8 cellular contexts compared by ENCODE assay signal in genomic region chr17:37359682-37360188, GRCh38. TPM values are rescaled to one million over a fixed set of nuclear protein-coding genes. Genes with fewer than 3 reads are reported as not detected.
DNase-seq lines count a peak whose midpoint lies in the region; ATAC-seq and TF ChIP-seq lines count a peak whose summit lies in the region.

No MANE protein-coding gene starts in this region.

- H3K27ac ChIP-seq in Karpas-422 (ENCODE audit: low read length) (peak overlapping the region; percentile 56), mucosa of rectum (ENCODE audit: low read depth in 2 of 2, low read length in 2 of 2) (peak overlapping the region; percentile 77 to 78)

- H3K27me3 ChIP-seq in Karpas-422 (ENCODE audit: low read length) (no peaks in the 10 kb centered on the region), mucosa of rectum (ENCODE audit: control insufficient read depth in 2 of 2, insufficient read depth in 2 of 2, low read length in 2 of 2) (no peaks in the 10 kb centered on the region)

- TF ChIP-seq CTCF in AG10803 (conservative IDR thresholded peaks at IDR 0.05; ENCODE audit: low read length) (no peak), choroid plexus epithelial cell (conservative IDR thresholded peaks at IDR 0.05; ENCODE audit: low read depth, low read length) (no peak)

- H4K20me1 ChIP-seq in Karpas-422 (ENCODE audit: insufficient read depth, low read depth, low read length) = peaks cover 4% of the 10 kb centered on the region; the same call in 1 of the 2 replicates

- H3K4me2 ChIP-seq in Karpas-422 (ENCODE audit: low read depth, low read length, poor library complexity, severe bottlenecking) = peak overlapping the region; percentile 63

- H2AFZ ChIP-seq in Karpas-422 (ENCODE audit: low read length) = 0 out of 2 replicates have a peak overlapping the region, but pooled peaks have one; percentile 17

- H3K9me2 ChIP-seq in Karpas-422 (replicated peaks; ENCODE audit: insufficient read depth, low read length) = no peaks in the 10 kb centered on the region

- H3K79me2 ChIP-seq in Karpas-422 (ENCODE audit: low read length) = peaks cover 41% of the 10 kb centered on the region

- ATAC-seq in GM21737 (IDR thresholded peaks at IDR 0.05; ENCODE audit: unreplicated experiment) = no peak

- H3K4me1 ChIP-seq in Karpas-422 (ENCODE audit: low read length) (peaks cover 24% of the 10 kb centered on the region), mucosa of rectum (ENCODE audit: control insufficient read depth in 2 of 2, insufficient read depth in 2 of 2, low read length in 2 of 2) (peaks cover 11 to 17% of the 10 kb centered on the region in 2 donors)

- peak overlapping the region; percentile 80 for H3K4me3 ChIP-seq in AG10803 (ENCODE audit: low read length)
- H3K4me3 ChIP-seq in Karpas-422 (ENCODE audit: low read length) = peak overlapping the region; percentile 58
- H3K4me3 ChIP-seq in choroid plexus epithelial cell (ENCODE audit: low read depth, low read length) = peak overlapping the region; percentile 94
- peak overlapping the region; percentile 81 to 83 for H3K4me3 ChIP-seq in mucosa of rectum (ENCODE audit: low read length in 2 of 2)

- H3K9me3 ChIP-seq in Karpas-422 (ENCODE audit: low read length) (no peaks in the 10 kb centered on the region), mucosa of rectum (ENCODE audit: control insufficient read depth in 2 of 2, low read length in 2 of 2) (no peaks in the 10 kb centered on the region)

- DNase-seq in AG10803 (ENCODE audit: low read depth) (peak; percentile 37), Karpas-422 (no peak), choroid plexus epithelial cell (ENCODE audit: low read depth) (no peak), T-helper 9 cell (no peak), COLO668 (lab: John Stamatoyannopoulos, UW; ENCODE audit: unreplicated experiment) (no peak)
- no peak for DNase-seq in stimulated activated CD4-positive, alpha-beta T cell treated with anti-CD3 and anti-CD28 coated beads, Interleukin-4, amount 100 ng/mL, for 4 hours

- H3K9ac ChIP-seq in Karpas-422 (ENCODE audit: low read length) = peak overlapping the region; percentile 73
- H3K9ac ChIP-seq in mucosa of rectum (ENCODE audit: low read depth in 1 of 2, low read length in 2 of 2) = peak overlapping the region; percentile 72 to 79

- H3K36me3 ChIP-seq in Karpas-422 (ENCODE audit: insufficient read depth, low read length) (peaks cover 6% of the 10 kb centered on the region; the same call in 1 of the 2 replicates), mucosa of rectum (ENCODE audit: control insufficient read depth in 2 of 2, insufficient read depth in 2 of 2, low read length in 2 of 2) (no peaks in the 10 kb centered on the region)

RNA-seq across cellular contexts. Expression of gene C17orf78, which starts 16.1 kb away (rescaled TPM):
- not detected in 2 replicates for total RNA-seq in Karpas-422 (2014; rRNA removed; shearing (Covaris generic); ENCODE audit: low replicate concordance)

RNA-seq across cellular contexts. Expression of gene ACACA, which starts 46.9 kb away (rescaled TPM):
- total RNA-seq in Karpas-422 (2014; rRNA removed; shearing (Covaris generic); ENCODE audit: low replicate concordance) = 59.4 and 84.2 TPM in 2 replicates

RNA-seq across cellular contexts. Expression of gene TADA2A, which starts 47.0 kb away (rescaled TPM):
- 28.1 and 29.0 TPM in 2 replicates for total RNA-seq in Karpas-422 (2014; rRNA removed; shearing (Covaris generic); ENCODE audit: low replicate concordance)
